Comparison of ENCODE assay signal across 2 cellular contexts in genomic region chr10:133237241-133238065, GRCh38.
TF ChIP-seq lines count a peak whose summit lies in the region.

TSS of gene VENTX (plus strand) at chr10:133237855. CDS start at chr10:133237915, 60 bp downstream.

TF ChIP-seq in Ishikawa, 13 proteins besides CTCF, POLR2A, EP300 and RAD21:
- TF ChIP-seq USF1 (IDR thresholded peaks at IDR 0.05): no peak
- TF ChIP-seq MAX (IDR thresholded peaks at IDR 0.05): no peak; the same call in 1 of the 2 replicates
- 0 out of 2 replicates have a peak, but pooled peaks have one; percentile 21 for TF ChIP-seq ZBTB7A (IDR thresholded peaks at IDR 0.05; ENCODE audit: low read depth)
- no peak for TF ChIP-seq YY1 (IDR thresholded peaks at IDR 0.05; ENCODE audit: low read depth)

TF ChIP-seq in endothelial cell of umbilical vein, 7 proteins besides CTCF, POLR2A, EP300 and RAD21:
- TF ChIP-seq EZH2 (IDR thresholded peaks at IDR 0.05; ENCODE audit: borderline replicate concordance, low read depth, low read length, severe bottlenecking) (peak; percentile 65), MAX (IDR thresholded peaks at IDR 0.05; ENCODE audit: insufficient read depth, insufficient read length) (no peak)
